Comparison of ENCODE assay signal across 2 cellular contexts in the genomic region with DNA sequence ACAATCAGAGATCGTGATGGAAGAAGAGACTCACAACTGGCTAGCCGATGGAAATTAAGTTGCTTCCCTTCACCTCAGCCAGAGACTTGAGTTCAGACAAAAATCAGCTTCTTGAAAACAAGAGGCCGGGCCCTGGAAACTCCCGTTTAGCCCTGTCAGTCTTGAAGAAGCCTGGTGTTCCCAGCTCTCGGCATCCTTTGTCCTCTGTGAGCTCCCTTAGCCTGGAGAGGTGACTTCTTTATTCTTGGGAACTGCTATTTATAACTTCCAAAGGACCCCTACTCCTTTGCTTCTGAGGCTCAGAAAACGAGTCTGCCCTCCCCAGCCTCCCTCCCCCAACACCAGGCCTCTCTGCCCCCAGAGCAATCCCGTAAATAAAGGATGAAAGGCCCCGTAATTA.
TF ChIP-seq lines count a peak whose summit lies in the region.

No MANE protein-coding gene starts in this region.

TF ChIP-seq in GM23338, 12 proteins besides CTCF, POLR2A, EP300 and RAD21 (continued from another document):
- TF ChIP-seq REST (IDR thresholded peaks at IDR 0.05; ENCODE audit: unreplicated experiment) (no peak), ZNF462 (CRISPR knock-in tag; IDR thresholded peaks at IDR 0.05) (no peak)

TF ChIP-seq in WTC11, 78 proteins besides CTCF, POLR2A, EP300 and RAD21 (continued from another document):
- TF ChIP-seq ATF6 (CRISPR knock-in tag; IDR thresholded peaks at IDR 0.05) (no peak), NR2C2 (CRISPR knock-in tag; IDR thresholded peaks at IDR 0.05) (no peak), ZBTB21 (CRISPR knock-in tag; IDR thresholded peaks at IDR 0.05; ENCODE audit: borderline replicate concordance) (no peak), CDX4 (CRISPR knock-in tag; IDR thresholded peaks at IDR 0.05; ENCODE audit: borderline replicate concordance) (no peak), ZNF317 (CRISPR knock-in tag; IDR thresholded peaks at IDR 0.05; ENCODE audit: borderline replicate concordance, low read depth) (no peak), SMAD3 (CRISPR knock-in tag; IDR thresholded peaks at IDR 0.05; ENCODE audit: borderline replicate concordance) (no peak), SP1 (CRISPR knock-in tag; conservative IDR thresholded peaks at IDR 0.05) (no peak), GTF2I (CRISPR knock-in tag; conservative IDR thresholded peaks at IDR 0.05) (no peak), ZMAT4 (CRISPR knock-in tag; IDR thresholded peaks at IDR 0.05) (no peak), ATF3 (CRISPR knock-in tag; conservative IDR thresholded peaks at IDR 0.05) (no peak), ZNF416 (CRISPR knock-in tag; IDR thresholded peaks at IDR 0.05) (no peak), ZNF396 (CRISPR knock-in tag; IDR thresholded peaks at IDR 0.05; ENCODE audit: borderline replicate concordance) (no peak), GRHL2 (CRISPR knock-in tag; IDR thresholded peaks at IDR 0.05; ENCODE audit: insufficient replicate concordance, severe bottlenecking) (no peak), ATF2 (CRISPR knock-in tag; IDR thresholded peaks at IDR 0.05; ENCODE audit: borderline replicate concordance, low read depth) (no peak), TEAD4 (CRISPR knock-in tag; IDR thresholded peaks at IDR 0.05) (no peak)
- TF ChIP-seq, protein P1, sequence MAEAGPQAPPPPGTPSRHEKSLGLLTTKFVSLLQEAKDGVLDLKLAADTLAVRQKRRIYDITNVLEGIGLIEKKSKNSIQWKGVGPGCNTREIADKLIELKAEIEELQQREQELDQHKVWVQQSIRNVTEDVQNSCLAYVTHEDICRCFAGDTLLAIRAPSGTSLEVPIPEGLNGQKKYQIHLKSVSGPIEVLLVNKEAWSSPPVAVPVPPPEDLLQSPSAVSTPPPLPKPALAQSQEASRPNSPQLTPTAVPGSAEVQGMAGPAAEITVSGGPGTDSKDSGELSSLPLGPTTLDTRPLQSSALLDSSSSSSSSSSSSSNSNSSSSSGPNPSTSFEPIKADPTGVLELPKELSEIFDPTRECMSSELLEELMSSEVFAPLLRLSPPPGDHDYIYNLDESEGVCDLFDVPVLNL (CRISPR knock-in tag; IDR thresholded peaks at IDR 0.05; ENCODE audit: borderline replicate concordance, low read depth): no peak
- TF ChIP-seq, protein P2, sequence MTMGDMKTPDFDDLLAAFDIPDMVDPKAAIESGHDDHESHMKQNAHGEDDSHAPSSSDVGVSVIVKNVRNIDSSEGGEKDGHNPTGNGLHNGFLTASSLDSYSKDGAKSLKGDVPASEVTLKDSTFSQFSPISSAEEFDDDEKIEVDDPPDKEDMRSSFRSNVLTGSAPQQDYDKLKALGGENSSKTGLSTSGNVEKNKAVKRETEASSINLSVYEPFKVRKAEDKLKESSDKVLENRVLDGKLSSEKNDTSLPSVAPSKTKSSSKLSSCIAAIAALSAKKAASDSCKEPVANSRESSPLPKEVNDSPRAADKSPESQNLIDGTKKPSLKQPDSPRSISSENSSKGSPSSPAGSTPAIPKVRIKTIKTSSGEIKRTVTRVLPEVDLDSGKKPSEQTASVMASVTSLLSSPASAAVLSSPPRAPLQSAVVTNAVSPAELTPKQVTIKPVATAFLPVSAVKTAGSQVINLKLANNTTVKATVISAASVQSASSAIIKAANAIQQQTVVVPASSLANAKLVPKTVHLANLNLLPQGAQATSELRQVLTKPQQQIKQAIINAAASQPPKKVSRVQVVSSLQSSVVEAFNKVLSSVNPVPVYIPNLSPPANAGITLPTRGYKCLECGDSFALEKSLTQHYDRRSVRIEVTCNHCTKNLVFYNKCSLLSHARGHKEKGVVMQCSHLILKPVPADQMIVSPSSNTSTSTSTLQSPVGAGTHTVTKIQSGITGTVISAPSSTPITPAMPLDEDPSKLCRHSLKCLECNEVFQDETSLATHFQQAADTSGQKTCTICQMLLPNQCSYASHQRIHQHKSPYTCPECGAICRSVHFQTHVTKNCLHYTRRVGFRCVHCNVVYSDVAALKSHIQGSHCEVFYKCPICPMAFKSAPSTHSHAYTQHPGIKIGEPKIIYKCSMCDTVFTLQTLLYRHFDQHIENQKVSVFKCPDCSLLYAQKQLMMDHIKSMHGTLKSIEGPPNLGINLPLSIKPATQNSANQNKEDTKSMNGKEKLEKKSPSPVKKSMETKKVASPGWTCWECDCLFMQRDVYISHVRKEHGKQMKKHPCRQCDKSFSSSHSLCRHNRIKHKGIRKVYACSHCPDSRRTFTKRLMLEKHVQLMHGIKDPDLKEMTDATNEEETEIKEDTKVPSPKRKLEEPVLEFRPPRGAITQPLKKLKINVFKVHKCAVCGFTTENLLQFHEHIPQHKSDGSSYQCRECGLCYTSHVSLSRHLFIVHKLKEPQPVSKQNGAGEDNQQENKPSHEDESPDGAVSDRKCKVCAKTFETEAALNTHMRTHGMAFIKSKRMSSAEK (CRISPR knock-in tag; IDR thresholded peaks at IDR 0.05; ENCODE audit: borderline replicate concordance): no peak
